ENCODE assay signal across 11 cellular contexts in the genomic region with DNA sequence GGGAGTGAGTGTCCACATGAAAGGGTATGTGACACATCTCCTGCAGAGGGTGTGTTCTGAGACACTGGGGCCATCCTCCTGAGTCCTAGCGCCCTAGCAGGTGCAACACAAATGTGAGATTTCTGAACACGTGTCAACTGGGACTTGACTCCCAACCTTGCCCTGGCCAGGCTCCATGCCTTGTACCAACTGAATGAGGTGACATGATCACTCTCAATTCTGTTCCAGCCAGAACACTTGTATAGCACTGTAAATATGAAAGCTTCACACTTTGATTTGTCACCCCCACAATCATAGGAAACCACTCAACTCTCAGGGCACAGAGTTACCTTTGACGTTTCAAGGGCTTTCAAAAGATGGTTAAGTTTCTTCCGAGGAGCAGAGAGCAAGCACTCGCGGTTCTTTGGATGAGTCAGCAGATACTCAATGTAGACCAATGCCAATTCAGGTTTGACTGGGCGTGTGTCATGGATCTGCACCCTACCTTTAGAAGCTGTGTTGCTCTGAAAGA. TPM values are rescaled to one million over a fixed set of nuclear protein-coding genes. Genes with fewer than 3 reads are reported as not detected.
DNase-seq lines count a peak whose midpoint lies in the region; ATAC-seq and TF ChIP-seq lines count a peak whose summit lies in the region.
"Had no signal": no experiment of that assay in that cellular context is flagged by ENCODE, and none has a peak within 500 bp of the region (broad histone marks: within the 10 kb centered on the region; RNA-seq: fewer than 3 reads in every experiment).

No MANE protein-coding gene starts in this region.

- intact Hi-C loops in MCF 10A (cut with micrococcal nuclease) (no loop called here), mammary epithelial cell (cut with micrococcal nuclease) (no loop called here)

- no peak overlapping the region for H3K4me2 ChIP-seq in mammary epithelial cell (ENCODE audit: insufficient read depth, low read depth, low read length)
- H3K4me2 ChIP-seq in mesenchymal stem cell (ENCODE audit: low read length, poor library complexity, severe bottlenecking): no peak overlapping the region
- H3K4me2 ChIP-seq: BLaER1, hepatocyte had no signal

- no peaks in the 10 kb centered on the region for H3K9me3 Mint-ChIP-seq in MCF 10A (ENCODE audit: unreplicated experiment)
- H3K9me3 Mint-ChIP-seq in stimulated activated naive CD8-positive, alpha-beta T cell treated with anti-CD3 and anti-CD28 coated beads, Interleukin-15, Interleukin-2, amounts not matched to agents 100 ng/mL and 50 ng/mL, for 24 hours: no peaks in the 10 kb centered on the region

- peaks cover 16% of the 10 kb centered on the region for H3K36me3 ChIP-seq in mammary epithelial cell (ENCODE audit: insufficient read depth, low read length)
- H3K36me3 ChIP-seq in mesenchymal stem cell (ENCODE audit: control insufficient read depth in 1 of 2, insufficient read depth in 2 of 2, low read depth in 1 of 2, low read length in 2 of 2): peaks cover 18 to 25% of the 10 kb centered on the region in 2 experiments

- no peak overlapping the region for H3K4me3 ChIP-seq in mammary epithelial cell (replicated peaks in 1 of 3; ENCODE audit: insufficient read depth in 1 of 3, low read depth in 2 of 3, low read length in 3 of 3)
- H3K4me3 ChIP-seq in mesenchymal stem cell (ENCODE audit: insufficient read depth in 1 of 2, low read depth in 1 of 2, low read length in 2 of 2): no peak overlapping the region
- H3K4me3 ChIP-seq: BLaER1, hepatocyte, skin epidermis had no signal

- H3K79me1 ChIP-seq in mesenchymal stem cell (replicated peaks; ENCODE audit: low read length, poor library complexity, severe bottlenecking): peaks cover 10% of the 10 kb centered on the region

- H3K18ac ChIP-seq in mesenchymal stem cell (ENCODE audit: low read depth in 1 of 2, low read length in 2 of 2): no peak overlapping the region

- H2BK15ac ChIP-seq in mesenchymal stem cell (ENCODE audit: low read depth, poor library complexity, severe bottlenecking): no peak overlapping the region

- TF ChIP-seq CTCF in MCF 10A (IDR thresholded peaks at IDR 0.05; ENCODE audit: unreplicated experiment) (no peak), mammary epithelial cell (conservative IDR thresholded peaks at IDR 0.05 in 1 of 2, IDR thresholded peaks at IDR 0.05 in 1 of 2; ENCODE audit: extremely low read depth in 1 of 2, insufficient read depth in 1 of 2, low read depth in 1 of 2, low read length in 2 of 2) (no peak)

- BruUV-seq in MCF 10A (replicated peaks; lab: Mats Ljungman, UMichigan) (no TSS peak), mammary epithelial cell (replicated peaks; lab: Mats Ljungman, UMichigan) (no TSS peak)

- no peak overlapping the region for H2BK5ac ChIP-seq in mesenchymal stem cell (ENCODE audit: low read depth, low read length, poor library complexity, severe bottlenecking)

- no peaks in the 10 kb centered on the region for H4K20me1 ChIP-seq in mammary epithelial cell (ENCODE audit: insufficient read depth, low read length)
- H4K20me1 ChIP-seq: BLaER1 had no signal

- DNase-seq in MCF 10A (ENCODE audit: unreplicated experiment): peak; percentile 32
- DNase-seq in mammary epithelial cell: no peak
- DNase-seq in activated T-cell treated with anti-CD3 and anti-CD28 coated beads, Interleukin-2, amount 50 U/mL, for 48 hours: peak; percentile 66 to 76
- no peak for DNase-seq in ureter (ENCODE audit: low spot score)
- DNase-seq in mesenchymal stem cell: no peak
- no peak for DNase-seq in nucleus accumbens (lab: John Stamatoyannopoulos, UW)

- no peak overlapping the region for H3K23ac ChIP-seq in mesenchymal stem cell (ENCODE audit: low read length in 2 of 2)

- H3K9ac ChIP-seq in mammary epithelial cell (ENCODE audit: insufficient read depth, low read length) (no peak overlapping the region), mesenchymal stem cell (ENCODE audit: low read length) (no peak overlapping the region)
- H3K9ac ChIP-seq: BLaER1 had no signal

- 99% methylated on average over 6 of the region's 7 CpGs for WGBS in mammary epithelial cell (ENCODE audit: low coverage, missing lambda C conversion rate)
- 95% methylated on average over 7 of the region's 7 CpGs for WGBS in mesenchymal stem cell

- H3K4me1 Mint-ChIP-seq in MCF 10A (ENCODE audit: insufficient read depth, unreplicated experiment): peaks cover 2% of the 10 kb centered on the region
- H3K4me1 Mint-ChIP-seq in stimulated activated naive CD8-positive, alpha-beta T cell treated with anti-CD3 and anti-CD28 coated beads, Interleukin-15, Interleukin-2, amounts not matched to agents 100 ng/mL and 50 ng/mL, for 24 hours (ENCODE audit: low read depth): peaks cover 17% of the 10 kb centered on the region

- H4K91ac ChIP-seq in mesenchymal stem cell (ENCODE audit: low read length): no peak overlapping the region

- H2AFZ ChIP-seq in mammary epithelial cell (ENCODE audit: low read depth, low read length) (no peak overlapping the region), mesenchymal stem cell (ENCODE audit: low read depth, low read length) (no peak overlapping the region)
- H2AFZ ChIP-seq: hepatocyte had no signal

- no peak overlapping the region for H4K8ac ChIP-seq in mesenchymal stem cell (ENCODE audit: low read length)

- H3K14ac ChIP-seq in mesenchymal stem cell (ENCODE audit: low read length in 2 of 2): no peak overlapping the region

- H3K27ac Mint-ChIP-seq in MCF 10A (ENCODE audit: low read depth, unreplicated experiment): no peak overlapping the region
- peak overlapping the region; percentile 68 for H3K27ac Mint-ChIP-seq in stimulated activated naive CD8-positive, alpha-beta T cell treated with anti-CD3 and anti-CD28 coated beads, Interleukin-15, Interleukin-2, amounts not matched to agents 100 ng/mL and 50 ng/mL, for 24 hours

- no peak overlapping the region for H2AK5ac ChIP-seq in mesenchymal stem cell (ENCODE audit: low read length, severe bottlenecking)

- H3K9me3 ChIP-seq in mammary epithelial cell (replicated peaks; ENCODE audit: insufficient read depth, low read length): no peaks in the 10 kb centered on the region
- H3K9me3 ChIP-seq in mesenchymal stem cell (ENCODE audit: control insufficient read depth, low read length): no peaks in the 10 kb centered on the region
- H3K9me3 ChIP-seq: BLaER1 had no signal

- dilution Hi-C loops in mammary epithelial cell (cut with HindIII; ENCODE audit: low sequenced_read_pairs): no loop called here

- H3K27me3 ChIP-seq in mammary epithelial cell (ENCODE audit: insufficient read depth, low read length) (no peaks in the 10 kb centered on the region), mesenchymal stem cell (ENCODE audit: control insufficient read depth in 1 of 2, insufficient read depth in 1 of 2, low read length in 2 of 2) (no peaks in the 10 kb centered on the region)
- H3K27me3 ChIP-seq: BLaER1, hepatocyte had no signal

- H3K4ac ChIP-seq in mesenchymal stem cell (ENCODE audit: low read depth in 1 of 2, low read length in 2 of 2): no peak overlapping the region

- peak; percentile 96 for ATAC-seq in HG03064 (IDR thresholded peaks at IDR 0.05; ENCODE audit: low read depth, unreplicated experiment)

- H3K4me3 Mint-ChIP-seq in MCF 10A (ENCODE audit: unreplicated experiment): no peak overlapping the region
- no peak overlapping the region for H3K4me3 Mint-ChIP-seq in stimulated activated naive CD8-positive, alpha-beta T cell treated with anti-CD3 and anti-CD28 coated beads, Interleukin-15, Interleukin-2, amounts not matched to agents 100 ng/mL and 50 ng/mL, for 24 hours

- CTCF ChIA-PET in MCF 10A (lab: Yijun Ruan, JAX) (interaction anchor here (0.6 kb wide), 1 partner anchor 217 kb away, joined by 3 read pairs; no protein-coding TSS in a partner anchor), mammary epithelial cell (lab: Charles Lee; ENCODE audit: low non-redundant PET) (no interaction called here)

- H3K27ac ChIP-seq in mammary epithelial cell (ENCODE audit: insufficient read depth, low read depth, low read length) (no peak overlapping the region), mesenchymal stem cell (ENCODE audit: low read length, poor library complexity, severe bottlenecking) (no peak overlapping the region)
- H3K27ac ChIP-seq: BLaER1, hepatocyte had no signal

- in situ Hi-C loops in mammary epithelial cell (cut with MboI; ENCODE audit: low sequenced_read_pairs in 2 of 2): no loop called here

- no peak overlapping the region for H2BK12ac ChIP-seq in mesenchymal stem cell (ENCODE audit: low read length in 2 of 2)

- H2BK120ac ChIP-seq in mesenchymal stem cell (ENCODE audit: low read depth, low read length): no peak overlapping the region

- H3K4me1 ChIP-seq in mammary epithelial cell (ENCODE audit: insufficient read depth, low read length): no peaks in the 10 kb centered on the region
- peaks cover 3% of the 10 kb centered on the region for H3K4me1 ChIP-seq in mesenchymal stem cell (ENCODE audit: control insufficient read depth, insufficient read depth, low read depth, low read length)
- H3K4me1 ChIP-seq: BLaER1 had no signal

- POLR2A ChIA-PET in MCF 10A (lab: Yijun Ruan, JAX): no interaction called here

- no peaks in the 10 kb centered on the region for H3K27me3 Mint-ChIP-seq in MCF 10A (ENCODE audit: insufficient read depth, unreplicated experiment)
- no peaks in the 10 kb centered on the region for H3K27me3 Mint-ChIP-seq in stimulated activated naive CD8-positive, alpha-beta T cell treated with anti-CD3 and anti-CD28 coated beads, Interleukin-15, Interleukin-2, amounts not matched to agents 100 ng/mL and 50 ng/mL, for 24 hours

- H3K36me3 Mint-ChIP-seq in MCF 10A (ENCODE audit: insufficient read depth, unreplicated experiment): peaks cover 11% of the 10 kb centered on the region
- H3K36me3 Mint-ChIP-seq in stimulated activated naive CD8-positive, alpha-beta T cell treated with anti-CD3 and anti-CD28 coated beads, Interleukin-15, Interleukin-2, amounts not matched to agents 100 ng/mL and 50 ng/mL, for 24 hours (ENCODE audit: low read depth): peaks cover 62% of the 10 kb centered on the region

- H3K79me2 ChIP-seq in mammary epithelial cell (ENCODE audit: insufficient read depth, low read length): no peaks in the 10 kb centered on the region
- H3K79me2 ChIP-seq: hepatocyte had no signal

RNA-seq across cellular contexts. Expression of a gene that starts 48.6 kb away (rescaled TPM):
- 10.5 and 27.4 TPM in 2 replicates for total RNA-seq in MCF 10A (2022)
- 10 to 100 TPM in 1 of 2 donors, 1 to 10 TPM in 1; 3.2 to 42.0 TPM for total RNA-seq in mammary epithelial cell
- polyA plus RNA-seq in mammary epithelial cell: 27.4 TPM
- polyA minus RNA-seq in mammary epithelial cell: 25.8 TPM
- total RNA-seq in ureter: 6.3 TPM
- polyA plus RNA-seq in mesenchymal stem cell (2013, experiment 1 of 2): 4.7 TPM
- 4.7 TPM for polyA plus RNA-seq in mesenchymal stem cell (2013, experiment 2 of 2)

Comparison
In these comparisons a context has a peak if more than half of its experiments do, and no peak if none do; other contexts are left out.
1. DNase-seq: peak in MCF 10A (single experiment) and activated T-cell treated with anti-CD3 and anti-CD28 coated beads, Interleukin-2, amount 50 U/mL, for 48 hours (2 of 2); none in mammary epithelial cell (single experiment), ureter (single experiment), mesenchymal stem cell (single experiment) and nucleus accumbens (0 of 56).